Comparison of ENCODE assay signal across 16 cellular contexts in genomic region chr7:121901026-121901425, GRCh38. TPM values are rescaled to one million over a fixed set of nuclear protein-coding genes. Genes with fewer than 3 reads are reported as not detected.
A peak's percentile ranks its signal among the peaks of the same experiment; 100 is the strongest.
DNase-seq lines count a peak whose midpoint lies in the region; ATAC-seq and TF ChIP-seq lines count a peak whose summit lies in the region.
"Had no signal": no experiment of that assay in that cellular context is flagged by ENCODE, and none has a peak within 500 bp of the region (broad histone marks: within the 10 kb centered on the region; RNA-seq: fewer than 3 reads in every experiment).

No MANE protein-coding gene starts in this region.

- no peaks in the 10 kb centered on the region for H3K9me3 Mint-ChIP-seq in WTC11
- H3K9me3 Mint-ChIP-seq: activated T-helper 1 cell treated with anti-CD3 and anti-CD28 coated beads, Interleukin-12 subunit alpha, Interleukin-12 subunit beta, Interleukin-2, Interleukin-4 antibody, amounts not matched to agents 30 ng/mL and 10 ng/mL and 1 ng/mL, durations not matched to agents 14 hours and 24 hours and 36 hours had no signal

- H3K27me3 ChIP-seq in SJCRH30, result peaks cover 14% of the 10 kb centered on the region
- H3K27me3 ChIP-seq: right lobe of liver, thyroid gland had no signal

- no peak for DNase-seq in WTC11 (ENCODE audit: low spot score)
- no peak for DNase-seq in SJCRH30
- no peak for DNase-seq in NCI-H748 (lab: John Stamatoyannopoulos, UW; ENCODE audit: unreplicated experiment)
- DNase-seq in stimulated activated CD4-positive, alpha-beta T cell treated with anti-CD3 and anti-CD28 coated beads, Interleukin-4, amount 100 ng/mL, for 24 hours, result no peak
- no peak for DNase-seq in activated effector memory CD4-positive, alpha-beta T cell treated with anti-CD3 and anti-CD28 coated beads, Interleukin-2, amount 50 U/mL, for 16 hours
- DNase-seq: activated CD4-positive, alpha-beta T cell treated with anti-CD3 and anti-CD28 coated beads, Interleukin-2, amount 50 U/mL, for 1 hour; cerebellar nuclear complex; DMS53; mesendoderm; NCI-H2171 treated with DMSO at 0.1 percent for 48 hours; right lobe of liver; thyroid gland had no signal

- H3K27ac Mint-ChIP-seq in WTC11, result peak overlapping the region; percentile 30; the same call in 1 of the 2 replicates
- H3K27ac Mint-ChIP-seq: activated T-helper 1 cell treated with anti-CD3 and anti-CD28 coated beads, Interleukin-12 subunit alpha, Interleukin-12 subunit beta, Interleukin-2, Interleukin-4 antibody, amounts not matched to agents 30 ng/mL and 10 ng/mL and 1 ng/mL, durations not matched to agents 14 hours and 24 hours and 36 hours had no signal

- no peak for TF ChIP-seq CTCF in WTC11 (IDR thresholded peaks at IDR 0.05)

- H3K9me3 ChIP-seq in SJCRH30 (replicated peaks), result no peaks in the 10 kb centered on the region
- H3K9me3 ChIP-seq: right lobe of liver, thyroid gland had no signal

- H3K36me3 ChIP-seq in SJCRH30, result no peaks in the 10 kb centered on the region; the same call in 1 of the 2 replicates
- H3K36me3 ChIP-seq: right lobe of liver, thyroid gland had no signal

- H3K4me3 ChIP-seq in SJCRH30, result no peak overlapping the region
- H3K4me3 ChIP-seq: right lobe of liver, thyroid gland had no signal

- no peak overlapping the region for H3K27ac ChIP-seq in SJCRH30
- H3K27ac ChIP-seq: right lobe of liver, thyroid gland had no signal

- H3K4me1 ChIP-seq in SJCRH30, result no peaks in the 10 kb centered on the region
- H3K4me1 ChIP-seq: right lobe of liver, thyroid gland had no signal

- POLR2A ChIA-PET in WTC11 (lab: Charles Lee), result interaction anchor here (0.7 kb wide), 1 partner anchor 1530 kb away, joined by 3 read pairs; no protein-coding TSS in a partner anchor

- H3K4me3 Mint-ChIP-seq in WTC11, result no peak overlapping the region
- H3K4me3 Mint-ChIP-seq: activated T-helper 1 cell treated with anti-CD3 and anti-CD28 coated beads, Interleukin-12 subunit alpha, Interleukin-12 subunit beta, Interleukin-2, Interleukin-4 antibody, amounts not matched to agents 30 ng/mL and 10 ng/mL and 1 ng/mL, durations not matched to agents 14 hours and 24 hours and 36 hours had no signal

- CTCF ChIA-PET in WTC11 (lab: Charles Lee), result no interaction called here

- ATAC-seq in GM18868 (IDR thresholded peaks at IDR 0.05; ENCODE audit: unreplicated experiment), result peak; percentile 86
- ATAC-seq in GM21717 (IDR thresholded peaks at IDR 0.05; ENCODE audit: unreplicated experiment), result peak; percentile 87
- ATAC-seq in HG03095 (IDR thresholded peaks at IDR 0.05; ENCODE audit: unreplicated experiment), result peak; percentile 75
- ATAC-seq in WTC11, result no peak
- ATAC-seq: right lobe of liver had no signal

- peaks cover 34% of the 10 kb centered on the region for H3K4me1 Mint-ChIP-seq in WTC11

- no peaks in the 10 kb centered on the region for H3K27me3 Mint-ChIP-seq in WTC11 (ENCODE audit: low read depth)

- H3K36me3 Mint-ChIP-seq in WTC11, result peaks cover 25% of the 10 kb centered on the region

TF ChIP-seq in WTC11, 78 proteins besides CTCF, POLR2A, EP300 and RAD21:
- TF ChIP-seq RELA (CRISPR knock-in tag; IDR thresholded peaks at IDR 0.05; ENCODE audit: borderline replicate concordance) (no peak), ZBTB21 (CRISPR knock-in tag; IDR thresholded peaks at IDR 0.05; ENCODE audit: borderline replicate concordance) (no peak), TEAD4 (CRISPR knock-in tag; IDR thresholded peaks at IDR 0.05) (no peak), USF1 (CRISPR knock-in tag; IDR thresholded peaks at IDR 0.05) (no peak), ZNF425 (CRISPR knock-in tag; conservative IDR thresholded peaks at IDR 0.05) (no peak), JAZF1 (CRISPR knock-in tag; IDR thresholded peaks at IDR 0.05) (no peak), NR3C1 (CRISPR knock-in tag; conservative IDR thresholded peaks at IDR 0.05; ENCODE audit: low read depth) (no peak), SOX15 (CRISPR knock-in tag; IDR thresholded peaks at IDR 0.05) (no peak), MXD4 (CRISPR knock-in tag; IDR thresholded peaks at IDR 0.05; ENCODE audit: borderline replicate concordance) (no peak), NFE2L1 (CRISPR knock-in tag; IDR thresholded peaks at IDR 0.05) (no peak), ZNF263 (CRISPR knock-in tag; IDR thresholded peaks at IDR 0.05; ENCODE audit: low read depth) (no peak), NFYB (CRISPR knock-in tag; conservative IDR thresholded peaks at IDR 0.05; ENCODE audit: low read depth) (no peak), ZNF532 (CRISPR knock-in tag; IDR thresholded peaks at IDR 0.05; ENCODE audit: borderline replicate concordance) (no peak)
- TF ChIP-seq, protein P1, sequence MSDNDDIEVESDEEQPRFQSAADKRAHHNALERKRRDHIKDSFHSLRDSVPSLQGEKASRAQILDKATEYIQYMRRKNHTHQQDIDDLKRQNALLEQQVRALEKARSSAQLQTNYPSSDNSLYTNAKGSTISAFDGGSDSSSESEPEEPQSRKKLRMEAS (CRISPR knock-in tag; IDR thresholded peaks at IDR 0.05), result no peak
TF ChIP-seq in WTC11: peak in this region for 0.

RNA-seq across cellular contexts. Expression of gene PTPRZ1, which starts 28.1 kb away (rescaled TPM):
- 105 to 114 TPM (median 107 TPM) in 3 replicates for total RNA-seq in WTC11 (2021)
- under 0.01 TPM in 1 of 2 replicates, not detected in the other for total RNA-seq in SJCRH30 (2014; rRNA removed; shearing (Covaris generic))
- total RNA-seq: activated T-helper 1 cell treated with anti-CD3 and anti-CD28 coated beads, Interleukin-12 subunit alpha, Interleukin-12 subunit beta, Interleukin-2, Interleukin-4 antibody, amounts not matched to agents 30 ng/mL and 10 ng/mL and 1 ng/mL, durations not matched to agents 14 hours and 24 hours and 36 hours had no signal

Comparison
In these comparisons a context has a peak if more than half of its experiments do, and no peak if none do; other contexts are left out.
1. RNA of gene PTPRZ1, which starts 28.1 kb away (total RNA-seq): 105 to 114 TPM in WTC11; under 0.01 TPM in SJCRH30; every median in the first group is over 100 times any median in the second.